In the genomic region with DNA sequence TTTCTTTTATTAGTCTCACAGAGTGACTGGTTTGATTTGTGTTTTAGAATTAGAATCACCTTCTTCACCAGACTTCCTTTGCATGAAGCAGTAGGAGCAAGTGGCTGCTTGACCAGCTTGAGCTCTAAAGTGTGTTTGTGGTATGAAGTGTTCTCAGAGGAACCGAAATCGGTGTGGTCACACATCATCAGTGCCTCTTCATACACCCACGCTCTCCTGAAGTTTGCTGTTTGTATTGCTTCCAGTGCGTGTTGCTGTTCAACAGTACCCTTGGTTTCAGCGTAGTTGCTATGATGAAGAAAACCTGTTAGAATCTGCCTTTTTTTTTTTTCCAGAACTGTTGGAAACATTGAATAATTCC, we compare ENCODE assay signal across 8 cellular contexts.
DNase-seq lines count a peak whose midpoint lies in the region; ATAC-seq and TF ChIP-seq lines count a peak whose summit lies in the region.

No MANE protein-coding gene starts in this region.

- H3K4me2 ChIP-seq in MM.1S (ENCODE audit: low read depth, low read length), result peak overlapping the region; percentile 72

- H4K20me1 ChIP-seq in MM.1S (ENCODE audit: insufficient read depth, low read length), result no peaks in the 10 kb centered on the region

- no peaks in the 10 kb centered on the region for H3K27me3 Mint-ChIP-seq in dendritic cell treated with granulocyte-macrophage colony-stimulating factor and Interleukin-4, amounts not matched to agents 40 ng/mL and 50 ng/mL, for 4 days
- no peaks in the 10 kb centered on the region for H3K27me3 Mint-ChIP-seq in Caco-2 (ENCODE audit: insufficient read depth, unreplicated experiment)

- intact Hi-C loops in dendritic cell treated with granulocyte-macrophage colony-stimulating factor and Interleukin-4, amounts not matched to agents 40 ng/mL and 50 ng/mL, for 4 days (cut with micrococcal nuclease), result no loop called here
- intact Hi-C loops in thyroid gland (cut with DNase I) (no loop called here), Caco-2 (cut with micrococcal nuclease; ENCODE audit: unreplicated experiment) (no loop called here)

- POLR2A ChIA-PET in Caco-2 (lab: Charles Lee), result no interaction called here

- peak overlapping the region; percentile 52 for H3K27ac Mint-ChIP-seq in dendritic cell treated with granulocyte-macrophage colony-stimulating factor and Interleukin-4, amounts not matched to agents 40 ng/mL and 50 ng/mL, for 4 days
- no peak overlapping the region for H3K27ac Mint-ChIP-seq in Caco-2 (ENCODE audit: unreplicated experiment)

- peak overlapping the region; percentile 73 for H3K9ac ChIP-seq in MM.1S (ENCODE audit: low read length)

- H3K79me2 ChIP-seq in MM.1S (ENCODE audit: low read length), result peaks cover 80% of the 10 kb centered on the region

- H3K27me3 ChIP-seq in MM.1S (replicated peaks; ENCODE audit: insufficient read depth, low read length) (no peaks in the 10 kb centered on the region), thyroid gland (no peaks in the 10 kb centered on the region), Caco-2 (replicated peaks; ENCODE audit: control insufficient read depth, insufficient read depth, low read length) (no peaks in the 10 kb centered on the region)

- ATAC-seq in GM18499 (IDR thresholded peaks at IDR 0.05; ENCODE audit: insufficient read depth, unreplicated experiment), result peak; percentile 64
- ATAC-seq in GM21528 (IDR thresholded peaks at IDR 0.05; ENCODE audit: low FRiP score, unreplicated experiment), result peak; percentile 78

- no peaks in the 10 kb centered on the region for H3K9me3 Mint-ChIP-seq in dendritic cell treated with granulocyte-macrophage colony-stimulating factor and Interleukin-4, amounts not matched to agents 40 ng/mL and 50 ng/mL, for 4 days
- no peaks in the 10 kb centered on the region for H3K9me3 Mint-ChIP-seq in Caco-2 (ENCODE audit: unreplicated experiment)

- peak overlapping the region; percentile 23 for H3K4me3 Mint-ChIP-seq in dendritic cell treated with granulocyte-macrophage colony-stimulating factor and Interleukin-4, amounts not matched to agents 40 ng/mL and 50 ng/mL, for 4 days
- no peak overlapping the region for H3K4me3 Mint-ChIP-seq in Caco-2 (ENCODE audit: unreplicated experiment)

- peaks cover 30% of the 10 kb centered on the region for H3F3A ChIP-seq in MM.1S (ENCODE audit: insufficient read depth, low read length)

- CTCF ChIA-PET in Caco-2 (lab: Charles Lee), result no interaction called here

- peak in 1 of 2 donors; percentile 41 for TF ChIP-seq POLR2A in thyroid gland (IDR thresholded peaks at IDR 0.05)

- no peaks in the 10 kb centered on the region for H3K9me2 ChIP-seq in MM.1S (replicated peaks; ENCODE audit: insufficient read depth, low read length)

- peak overlapping the region; percentile 97 for H3K27ac ChIP-seq in MM.1S (ENCODE audit: low read length)
- peak overlapping the region; percentile 80 to 88 (median 83) for H3K27ac ChIP-seq in thyroid gland

- no peaks in the 10 kb centered on the region for H3K36me3 ChIP-seq in MM.1S (replicated peaks; ENCODE audit: insufficient read depth, low read length)
- H3K36me3 ChIP-seq in thyroid gland, result no peaks in the 10 kb centered on the region
- no peaks in the 10 kb centered on the region for H3K36me3 ChIP-seq in Caco-2 (ENCODE audit: control insufficient read depth, insufficient read depth, low read length)

- no peaks in the 10 kb centered on the region for H3K9me3 ChIP-seq in MM.1S (replicated peaks; ENCODE audit: insufficient read depth, low read length)
- H3K9me3 ChIP-seq in thyroid gland, result no peaks in the 10 kb centered on the region
- H3K9me3 ChIP-seq in Caco-2, result no peaks in the 10 kb centered on the region

- 33 to 34% methylated on average over 5 of the region's 5 CpGs for WGBS in thyroid gland, 2 donors

- peaks cover 91% of the 10 kb centered on the region for H3K36me3 Mint-ChIP-seq in dendritic cell treated with granulocyte-macrophage colony-stimulating factor and Interleukin-4, amounts not matched to agents 40 ng/mL and 50 ng/mL, for 4 days (ENCODE audit: low read depth)
- peaks cover 11% of the 10 kb centered on the region for H3K36me3 Mint-ChIP-seq in Caco-2 (ENCODE audit: insufficient read depth, unreplicated experiment)

- peaks cover 90% of the 10 kb centered on the region for H3K4me1 Mint-ChIP-seq in dendritic cell treated with granulocyte-macrophage colony-stimulating factor and Interleukin-4, amounts not matched to agents 40 ng/mL and 50 ng/mL, for 4 days (ENCODE audit: low read depth)
- H3K4me1 Mint-ChIP-seq in Caco-2 (ENCODE audit: low read depth, unreplicated experiment), result peaks cover 18% of the 10 kb centered on the region

- H3K4me1 ChIP-seq in MM.1S (ENCODE audit: low read length), result peaks cover 74% of the 10 kb centered on the region
- peaks cover 48 to 50% of the 10 kb centered on the region in 2 donors for H3K4me1 ChIP-seq in thyroid gland
- H3K4me1 ChIP-seq in Caco-2, result peaks cover 9% of the 10 kb centered on the region; the same call in 1 of the 2 replicates

- DNase-seq in MM.1S (peak; percentile 86), thyroid gland (peak; percentile 90), midbrain (lab: John Stamatoyannopoulos, UW) (no peak), Caco-2 (no peak), NCI-H510A treated with DMSO at 0.1 percent for 48 hours (lab: John Stamatoyannopoulos, UW) (no peak)

- no TSS peak for BruUV-seq in Caco-2 (replicated peaks; lab: Mats Ljungman, UMichigan)

- H3K4me3 ChIP-seq in MM.1S (ENCODE audit: low read length) (peak overlapping the region; percentile 35), thyroid gland (replicated peaks in 1 of 3) (no peak overlapping the region), Caco-2 (ENCODE audit: low read depth, low read length) (no peak overlapping the region)

- TF ChIP-seq CTCF in MM.1S (IDR thresholded peaks at IDR 0.05; ENCODE audit: low read length) (no peak), thyroid gland (IDR thresholded peaks at IDR 0.05) (peak in 1 of 6 experiments; percentile 14), Caco-2 (IDR thresholded peaks at IDR 0.05; ENCODE audit: insufficient read depth in 1 of 2, low read depth in 1 of 2, low read length in 1 of 2, severe bottlenecking in 1 of 2, unreplicated experiment in 1 of 2) (no peak)

- H2AFZ ChIP-seq in MM.1S (ENCODE audit: low read length), result no peak overlapping the region

Comparison
In these comparisons a context has a peak if more than half of its experiments do, and no peak if none do; other contexts are left out.
1. DNase-seq: peak in MM.1S (single experiment) and thyroid gland (2 of 2); none in midbrain (single experiment), Caco-2 (0 of 2) and NCI-H510A treated with DMSO at 0.1 percent for 48 hours (single experiment).